ENCODE assay signal across 1 cellular context in genomic region chr1:203795382-203796222, GRCh38.
TF ChIP-seq lines count a peak whose summit lies in the region.

ZBED6 (plus strand) TSS chr1:203795623; CDS start chr1:203797523, 1,900 bp downstream.
ZC3H11A (plus strand) TSS chr1:203795623; CDS start chr1:203817071, 21,448 bp downstream.

TF ChIP-seq in HEK293, 187 proteins besides CTCF, POLR2A, EP300 and RAD21 (continued from another document and continues in another):
- TF ChIP-seq REST (tag by site-specific recombination; IDR thresholded peaks at IDR 0.05) (no peak), GLIS1 (tag by site-specific recombination; IDR thresholded peaks at IDR 0.05) (no peak), ZNF510 (tag by site-specific recombination; IDR thresholded peaks at IDR 0.05; ENCODE audit: insufficient replicate concordance) (no peak), ZNF558 (tag by site-specific recombination; IDR thresholded peaks at IDR 0.05) (no peak; the same call in 1 of the 2 replicates), ZNF214 (tag by site-specific recombination; IDR thresholded peaks at IDR 0.05; ENCODE audit: borderline replicate concordance) (no peak), ZNF473 (tag by site-specific recombination; IDR thresholded peaks at IDR 0.05) (no peak), ZNF202 (tag by site-specific recombination; IDR thresholded peaks at IDR 0.05; ENCODE audit: borderline replicate concordance) (no peak), HOXC10 (CRISPR knock-in tag; IDR thresholded peaks at IDR 0.05) (no peak), ZNF501 (tag by site-specific recombination; IDR thresholded peaks at IDR 0.05) (0 out of 2 replicates have a peak, but pooled peaks have one; percentile 48), KLF1 (tag by site-specific recombination; IDR thresholded peaks at IDR 0.05) (peak; percentile 75), ZNF2 (tag by site-specific recombination; IDR thresholded peaks at IDR 0.05) (no peak; the same call in 1 of the 2 replicates), ZNF596 (tag by site-specific recombination; IDR thresholded peaks at IDR 0.05) (no peak), REPIN1 (tag by site-specific recombination; IDR thresholded peaks at IDR 0.05; ENCODE audit: low read depth) (no peak), KLF7 (tag by site-specific recombination; IDR thresholded peaks at IDR 0.05; ENCODE audit: borderline replicate concordance) (no peak), ZNF555 (tag by site-specific recombination; conservative IDR thresholded peaks at IDR 0.05) (no peak), OSR2 (tag by site-specific recombination; IDR thresholded peaks at IDR 0.05) (no peak), ZBTB21 (tag by site-specific recombination; IDR thresholded peaks at IDR 0.05) (peak; percentile 38), ZSCAN4 (tag by site-specific recombination; IDR thresholded peaks at IDR 0.05) (no peak), ZNF580 (tag by site-specific recombination; IDR thresholded peaks at IDR 0.05) (peak; percentile 76), MYNN (tag by site-specific recombination; IDR thresholded peaks at IDR 0.05; ENCODE audit: borderline replicate concordance) (0 out of 2 replicates have a peak, but pooled peaks have one; percentile 20), ZNF701 (tag by site-specific recombination; IDR thresholded peaks at IDR 0.05) (no peak), ZNF707 (tag by site-specific recombination; IDR thresholded peaks at IDR 0.05) (no peak), ZNF391 (tag by site-specific recombination; IDR thresholded peaks at IDR 0.05; ENCODE audit: borderline replicate concordance, low read depth) (no peak), ZNF19 (tag by site-specific recombination; IDR thresholded peaks at IDR 0.05; ENCODE audit: low read depth) (no peak), ZBTB1 (tag by site-specific recombination; IDR thresholded peaks at IDR 0.05) (no peak), ZSCAN16 (tag by site-specific recombination; IDR thresholded peaks at IDR 0.05) (no peak), ZNF26 (tag by site-specific recombination; IDR thresholded peaks at IDR 0.05) (no peak), ZBTB20 (tag by site-specific recombination; IDR thresholded peaks at IDR 0.05) (no peak; the same call in none of the 2 replicates), BCL11B (tag by site-specific recombination; IDR thresholded peaks at IDR 0.05; ENCODE audit: low read depth) (no peak), GLIS2 (tag by site-specific recombination; IDR thresholded peaks at IDR 0.05) (peak; percentile 31; the same call in 1 of the 2 replicates), ZNF341 (tag by site-specific recombination; IDR thresholded peaks at IDR 0.05; ENCODE audit: low read depth) (peak; percentile 48; the same call in 1 of the 2 replicates), ZNF324 (tag by site-specific recombination; IDR thresholded peaks at IDR 0.05) (peak; percentile 65; the same call in 1 of the 2 replicates), ZNF776 (tag by site-specific recombination; IDR thresholded peaks at IDR 0.05; ENCODE audit: borderline replicate concordance) (no peak), ZNF664 (tag by site-specific recombination; IDR thresholded peaks at IDR 0.05) (no peak), ZBTB17 (tag by site-specific recombination; IDR thresholded peaks at IDR 0.05) (peak; percentile 89), ZNF521 (tag by site-specific recombination; IDR thresholded peaks at IDR 0.05) (no peak), ZSCAN18 (tag by site-specific recombination; IDR thresholded peaks at IDR 0.05) (no peak), OVOL3 (tag by site-specific recombination; IDR thresholded peaks at IDR 0.05) (0 out of 2 replicates have a peak, but pooled peaks have one; percentile 18), MEIS1 (CRISPR knock-in tag; IDR thresholded peaks at IDR 0.05; ENCODE audit: borderline replicate concordance) (no peak), ZBTB8A (tag by site-specific recombination; IDR thresholded peaks at IDR 0.05) (peak; percentile 48; the same call in 1 of the 2 replicates), ZNF239 (tag by site-specific recombination; IDR thresholded peaks at IDR 0.05) (no peak)
- TF ChIP-seq, protein P1, sequence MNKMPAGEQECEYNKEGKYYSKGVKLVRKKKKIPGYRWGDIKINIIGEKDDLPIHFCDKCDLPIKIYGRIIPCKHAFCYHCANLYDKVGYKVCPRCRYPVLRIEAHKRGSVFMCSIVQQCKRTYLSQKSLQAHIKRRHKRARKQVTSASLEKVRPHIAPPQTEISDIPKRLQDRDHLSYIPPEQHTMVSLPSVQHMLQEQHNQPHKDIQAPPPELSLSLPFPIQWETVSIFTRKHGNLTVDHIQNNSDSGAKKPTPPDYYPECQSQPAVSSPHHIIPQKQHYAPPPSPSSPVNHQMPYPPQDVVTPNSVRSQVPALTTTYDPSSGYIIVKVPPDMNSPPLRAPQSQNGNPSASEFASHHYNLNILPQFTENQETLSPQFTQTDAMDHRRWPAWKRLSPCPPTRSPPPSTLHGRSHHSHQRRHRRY (tag by site-specific recombination; IDR thresholded peaks at IDR 0.05) = no peak
- TF ChIP-seq, protein P2, sequence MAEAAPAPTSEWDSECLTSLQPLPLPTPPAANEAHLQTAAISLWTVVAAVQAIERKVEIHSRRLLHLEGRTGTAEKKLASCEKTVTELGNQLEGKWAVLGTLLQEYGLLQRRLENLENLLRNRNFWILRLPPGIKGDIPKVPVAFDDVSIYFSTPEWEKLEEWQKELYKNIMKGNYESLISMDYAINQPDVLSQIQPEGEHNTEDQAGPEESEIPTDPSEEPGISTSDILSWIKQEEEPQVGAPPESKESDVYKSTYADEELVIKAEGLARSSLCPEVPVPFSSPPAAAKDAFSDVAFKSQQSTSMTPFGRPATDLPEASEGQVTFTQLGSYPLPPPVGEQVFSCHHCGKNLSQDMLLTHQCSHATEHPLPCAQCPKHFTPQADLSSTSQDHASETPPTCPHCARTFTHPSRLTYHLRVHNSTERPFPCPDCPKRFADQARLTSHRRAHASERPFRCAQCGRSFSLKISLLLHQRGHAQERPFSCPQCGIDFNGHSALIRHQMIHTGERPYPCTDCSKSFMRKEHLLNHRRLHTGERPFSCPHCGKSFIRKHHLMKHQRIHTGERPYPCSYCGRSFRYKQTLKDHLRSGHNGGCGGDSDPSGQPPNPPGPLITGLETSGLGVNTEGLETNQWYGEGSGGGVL (tag by site-specific recombination; IDR thresholded peaks at IDR 0.05) = no peak
- TF ChIP-seq, protein P3, sequence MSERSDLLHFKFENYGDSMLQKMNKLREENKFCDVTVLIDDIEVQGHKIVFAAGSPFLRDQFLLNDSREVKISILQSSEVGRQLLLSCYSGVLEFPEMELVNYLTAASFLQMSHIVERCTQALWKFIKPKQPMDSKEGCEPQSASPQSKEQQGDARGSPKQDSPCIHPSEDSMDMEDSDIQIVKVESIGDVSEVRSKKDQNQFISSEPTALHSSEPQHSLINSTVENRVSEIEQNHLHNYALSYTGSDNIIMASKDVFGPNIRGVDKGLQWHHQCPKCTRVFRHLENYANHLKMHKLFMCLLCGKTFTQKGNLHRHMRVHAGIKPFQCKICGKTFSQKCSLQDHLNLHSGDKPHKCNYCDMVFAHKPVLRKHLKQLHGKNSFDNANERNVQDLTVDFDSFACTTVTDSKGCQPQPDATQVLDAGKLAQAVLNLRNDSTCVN (tag by site-specific recombination; optimal IDR thresholded peaks at IDR 0.05) = peak; percentile 40
- TF ChIP-seq, protein P4, sequence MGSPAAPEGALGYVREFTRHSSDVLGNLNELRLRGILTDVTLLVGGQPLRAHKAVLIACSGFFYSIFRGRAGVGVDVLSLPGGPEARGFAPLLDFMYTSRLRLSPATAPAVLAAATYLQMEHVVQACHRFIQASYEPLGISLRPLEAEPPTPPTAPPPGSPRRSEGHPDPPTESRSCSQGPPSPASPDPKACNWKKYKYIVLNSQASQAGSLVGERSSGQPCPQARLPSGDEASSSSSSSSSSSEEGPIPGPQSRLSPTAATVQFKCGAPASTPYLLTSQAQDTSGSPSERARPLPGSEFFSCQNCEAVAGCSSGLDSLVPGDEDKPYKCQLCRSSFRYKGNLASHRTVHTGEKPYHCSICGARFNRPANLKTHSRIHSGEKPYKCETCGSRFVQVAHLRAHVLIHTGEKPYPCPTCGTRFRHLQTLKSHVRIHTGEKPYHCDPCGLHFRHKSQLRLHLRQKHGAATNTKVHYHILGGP (tag by site-specific recombination; IDR thresholded peaks at IDR 0.05) = no peak
- TF ChIP-seq, protein P5, sequence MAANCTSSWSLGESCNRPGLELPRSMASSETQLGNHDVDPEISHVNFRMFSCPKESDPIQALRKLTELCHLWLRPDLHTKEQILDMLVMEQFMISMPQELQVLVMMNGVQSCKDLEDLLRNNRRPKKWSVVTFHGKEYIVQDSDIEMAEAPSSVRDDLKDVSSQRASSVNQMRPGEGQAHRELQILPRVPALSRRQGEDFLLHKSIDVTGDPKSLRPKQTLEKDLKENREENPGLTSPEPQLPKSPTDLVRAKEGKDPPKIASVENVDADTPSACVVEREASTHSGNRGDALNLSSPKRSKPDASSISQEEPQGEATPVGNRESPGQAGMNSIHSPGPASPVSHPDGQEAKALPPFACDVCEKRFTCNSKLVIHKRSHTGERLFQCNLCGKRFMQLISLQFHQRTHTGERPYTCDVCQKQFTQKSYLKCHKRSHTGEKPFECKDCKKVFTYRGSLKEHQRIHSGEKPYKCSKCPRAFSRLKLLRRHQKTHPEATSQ (tag by site-specific recombination; IDR thresholded peaks at IDR 0.05) = no peak
- TF ChIP-seq, protein P6, sequence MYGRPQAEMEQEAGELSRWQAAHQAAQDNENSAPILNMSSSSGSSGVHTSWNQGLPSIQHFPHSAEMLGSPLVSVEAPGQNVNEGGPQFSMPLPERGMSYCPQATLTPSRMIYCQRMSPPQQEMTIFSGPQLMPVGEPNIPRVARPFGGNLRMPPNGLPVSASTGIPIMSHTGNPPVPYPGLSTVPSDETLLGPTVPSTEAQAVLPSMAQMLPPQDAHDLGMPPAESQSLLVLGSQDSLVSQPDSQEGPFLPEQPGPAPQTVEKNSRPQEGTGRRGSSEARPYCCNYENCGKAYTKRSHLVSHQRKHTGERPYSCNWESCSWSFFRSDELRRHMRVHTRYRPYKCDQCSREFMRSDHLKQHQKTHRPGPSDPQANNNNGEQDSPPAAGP (tag by site-specific recombination; IDR thresholded peaks at IDR 0.05) = no peak
- TF ChIP-seq, protein P7, sequence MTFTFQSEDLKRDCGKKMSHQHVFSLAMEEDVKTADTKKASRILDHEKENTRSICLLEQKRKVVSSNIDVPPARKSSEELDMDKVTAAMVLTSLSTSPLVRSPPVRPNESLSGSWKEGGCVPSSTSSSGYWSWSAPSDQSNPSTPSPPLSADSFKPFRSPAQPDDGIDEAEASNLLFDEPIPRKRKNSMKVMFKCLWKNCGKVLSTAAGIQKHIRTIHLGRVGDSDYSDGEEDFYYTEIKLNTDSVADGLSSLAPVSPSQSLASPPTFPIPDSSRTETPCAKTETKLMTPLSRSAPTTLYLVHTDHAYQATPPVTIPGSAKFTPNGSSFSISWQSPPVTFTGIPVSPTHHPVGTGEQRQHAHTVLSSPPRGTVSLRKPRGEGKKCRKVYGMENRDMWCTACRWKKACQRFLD (tag by site-specific recombination; IDR thresholded peaks at IDR 0.05) = no peak
